Comparison of ENCODE assay signal across 34 cellular contexts in genomic region chr3:49751501-49751900, GRCh38. TPM values are rescaled to one million over a fixed set of nuclear protein-coding genes. Genes with fewer than 3 reads are reported as not detected.
"Had no signal": no experiment of that assay in that cellular context is flagged by ENCODE, and none has a peak within 500 bp of the region (broad histone marks: within the 10 kb centered on the region; RNA-seq: fewer than 3 reads in every experiment).

No MANE protein-coding gene starts in this region.

- H3K4me3 ChIP-seq: colonic mucosa, esophagus muscularis mucosa, gastrocnemius medialis, heart left ventricle had no signal

- DNase-seq: activated CD4-positive, alpha-beta memory T cell treated with anti-CD3 and anti-CD28 coated beads for 36 hours; activated CD4-positive, alpha-beta T cell treated with anti-CD3 and anti-CD28 coated beads for 36 hours; activated CD4-positive, alpha-beta T cell treated with anti-CD3 and anti-CD28 coated beads, Interleukin-2, amount 10 ng/mL, durations not matched to agents 24 days and 14 days; activated CD4-positive, CD25-positive, alpha-beta regulatory T cell; activated CD4-positive, CD25-positive, alpha-beta regulatory T cell treated with anti-CD3 and anti-CD28 coated beads, Interleukin-2, amount 50 U/mL, for 72 hours; activated CD8-positive, alpha-beta T cell treated with anti-CD3 and anti-CD28 coated beads, Interleukin-2, amount 10 ng/mL, durations not matched to agents 7 days and 5 days; activated gamma-delta T cell; activated naive CD4-positive, alpha-beta T cell; activated naive CD4-positive, alpha-beta T cell treated with anti-CD3 and anti-CD28 coated beads, Interleukin-2, amount 10 ng/mL, durations not matched to agents 7 days and 5 days; activated naive CD8-positive, alpha-beta T cell treated with anti-CD3 and anti-CD28 coated beads, Interleukin-2, amount 10 ng/mL, durations not matched to agents 7 days and 5 days; activated T-cell treated with anti-CD3 and anti-CD28 coated beads for 4 hours; activated T-cell treated with anti-CD3 and anti-CD28 coated beads, Interleukin-2, amount 50 U/mL, for 24 hours; activated T-cell treated with anti-CD3 and anti-CD28 coated beads, Interleukin-2, amount 50 U/mL, for 72 hours; amniotic stem cell; anterior cingulate cortex; brain microvascular endothelial cell; colonic mucosa; effector memory CD4-positive, alpha-beta T cell; endodermal cell; erythroblast; foreskin keratinocyte; gastrocnemius medialis; glutamatergic neuron; heart left ventricle; T-helper 1 cell; T-helper 17 cell; T1000 had no signal

- H3K4me1 ChIP-seq: colonic mucosa, foreskin keratinocyte had no signal

- H3K9me3 ChIP-seq: colonic mucosa, esophagus muscularis mucosa, gastrocnemius medialis, heart left ventricle had no signal

- ATAC-seq: activated CD4-positive, alpha-beta T cell treated with anti-CD3 and anti-CD28 coated beads for 36 hours; activated CD8-positive, alpha-beta T cell treated with anti-CD3 and anti-CD28 coated beads, Interleukin-2, amount 10 ng/mL, durations not matched to agents 7 days and 5 days; activated naive CD4-positive, alpha-beta T cell treated with anti-CD3 and anti-CD28 coated beads, Interleukin-2, amount 50 U/mL, for 72 hours; activated T-cell treated with anti-CD3 and anti-CD28 coated beads, Interleukin-2, amount 50 U/mL, for 72 hours; foreskin keratinocyte; gastrocnemius medialis; heart left ventricle; T-helper 17 cell had no signal

- H3K27ac ChIP-seq: brain microvascular endothelial cell, colonic mucosa, esophagus muscularis mucosa, foreskin keratinocyte, gastrocnemius medialis, heart left ventricle had no signal

- H3K36me3 ChIP-seq: brain microvascular endothelial cell, colonic mucosa had no signal

- H3K27me3 ChIP-seq: brain microvascular endothelial cell, colonic mucosa, esophagus muscularis mucosa, foreskin keratinocyte, gastrocnemius medialis, heart left ventricle had no signal

RNA-seq across cellular contexts. Expression of gene AMIGO3, which starts 32.0 kb away (rescaled TPM):
- total RNA-seq: activated CD4-positive, alpha-beta memory T cell treated with anti-CD3 and anti-CD28 coated beads for 36 hours; activated naive CD4-positive, alpha-beta T cell treated with anti-CD3 and anti-CD28 coated beads, Interleukin-2, amount 50 U/mL, for 72 hours; bronchial epithelial cell; dermis microvascular lymphatic vessel endothelial cell; foreskin keratinocyte had no signal

RNA-seq across cellular contexts. Expression of gene CDHR4, which starts 48.2 kb away (rescaled TPM):
- total RNA-seq: activated CD4-positive, alpha-beta T cell treated with anti-CD3 and anti-CD28 coated beads, Interleukin-2, amount 10 ng/mL, durations not matched to agents 24 days and 14 days; activated CD8-positive, alpha-beta T cell treated with anti-CD3 and anti-CD28 coated beads, Interleukin-2, amount 10 ng/mL, durations not matched to agents 7 days and 5 days; astrocyte; bronchial epithelial cell; cardiac septum; colonic mucosa; dermis microvascular lymphatic vessel endothelial cell; endodermal cell; foreskin keratinocyte; gastrocnemius medialis; heart left ventricle had no signal
- polyA plus RNA-seq: adipose tissue, foreskin keratinocyte, heart left ventricle had no signal

RNA-seq across cellular contexts. Expression of gene INKA1, which starts 51.6 kb away (rescaled TPM):
- total RNA-seq: endodermal cell had no signal
